ENCODE assay signal across 8 cellular contexts in the genomic region with DNA sequence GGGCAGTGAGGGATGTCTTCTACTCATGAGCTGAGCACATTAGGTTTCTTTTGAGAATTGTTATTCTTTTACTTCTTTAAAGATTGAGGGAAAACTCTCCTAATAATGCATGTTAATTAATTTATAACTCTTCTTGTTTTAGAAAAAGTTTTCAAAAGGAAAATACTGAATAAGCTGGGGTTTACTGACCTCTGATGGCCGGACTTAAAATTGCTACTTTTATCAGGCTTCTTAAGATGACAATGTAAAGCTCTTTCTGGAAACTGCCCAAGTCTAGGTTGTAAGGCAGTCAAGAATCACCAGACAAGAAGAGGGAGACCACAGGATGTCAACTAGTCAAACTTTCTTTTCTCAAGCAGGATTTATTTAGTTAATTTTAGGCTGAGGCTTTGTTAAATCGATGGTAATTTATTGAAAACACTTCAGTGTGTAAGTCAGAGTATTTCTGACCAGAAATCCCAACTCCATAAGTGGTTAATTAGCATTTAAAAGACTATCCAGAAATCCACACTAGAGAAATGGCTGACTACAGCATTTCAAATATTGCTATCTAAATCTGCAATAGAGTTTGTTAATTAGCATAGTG.
DNase-seq lines count a peak whose midpoint lies in the region; ATAC-seq and TF ChIP-seq lines count a peak whose summit lies in the region.

No MANE protein-coding gene starts in this region.

- peak; percentile 64; the same call in 1 of the 2 replicates for TF ChIP-seq CTCF in Panc1 (IDR thresholded peaks at IDR 0.05)
- peak; percentile 69 for TF ChIP-seq CTCF in epithelial cell of proximal tubule (conservative IDR thresholded peaks at IDR 0.05; ENCODE audit: low read depth, low read length)
- TF ChIP-seq CTCF in psoas muscle (IDR thresholded peaks at IDR 0.05), result peak; percentile 27
- peak in 2 of 5 experiments; percentile 23 to 34 for TF ChIP-seq CTCF in transverse colon (IDR thresholded peaks at IDR 0.05)

- POLR2A ChIA-PET in Panc1 (lab: Charles Lee), result interaction anchor here (0.7 kb wide), 1 partner anchor 10 kb away, joined by 4 read pairs; no protein-coding TSS in a partner anchor

- CTCF ChIA-PET in Panc1 (lab: Charles Lee), result interaction anchor here (0.6 to 1.4 kb wide), 9 partner anchors 24 to 639 kb away, joined by 3 to 6 read pairs (median 3); no protein-coding TSS in a partner anchor

- DNase-seq in GDM1 (lab: John Stamatoyannopoulos, UW), result peak; percentile 41
- DNase-seq in Panc1 (ENCODE audit: low read depth, low spot score), result peak; percentile 28
- no peak for DNase-seq in epithelial cell of proximal tubule (ENCODE audit: low read depth)
- no peak for DNase-seq in psoas muscle
- DNase-seq in transverse colon, result no peak
- no peak for DNase-seq in germinal center (ENCODE audit: low spot score)

- H3K27me3 ChIP-seq in Panc1 (ENCODE audit: control insufficient read depth, insufficient read depth, low read length) (no peaks in the 10 kb centered on the region), psoas muscle (ENCODE audit: insufficient read depth in 3 of 3, low read length in 2 of 3) (peaks cover 0 to 2% (median 0%) of the 10 kb centered on the region in 3 donors), transverse colon (no peaks in the 10 kb centered on the region)

- WGBS in psoas muscle, 3 donors, result 4 to 10% (median 10%) methylated on average over 2 of the region's 2 CpGs
- 4% methylated on average over 2 of the region's 2 CpGs for WGBS in transverse colon (ENCODE audit: low coverage in 1 of 2), 2 donors

- peak; percentile 59 for ATAC-seq in HG03565 (IDR thresholded peaks at IDR 0.05; ENCODE audit: unreplicated experiment)
- peak; percentile 69; the same call in 1 of the 2 replicates for ATAC-seq in Panc1
- ATAC-seq in psoas muscle, result no peak
- no peak for ATAC-seq in HG02571 (IDR thresholded peaks at IDR 0.05; ENCODE audit: unreplicated experiment)

- H3K36me3 ChIP-seq in Panc1 (ENCODE audit: control insufficient read depth, insufficient read depth, low read length), result no peaks in the 10 kb centered on the region; the same call in 1 of the 2 replicates
- no peaks in the 10 kb centered on the region for H3K36me3 ChIP-seq in psoas muscle (ENCODE audit: insufficient read depth in 1 of 2, low read depth in 1 of 2)
- no peaks in the 10 kb centered on the region for H3K36me3 ChIP-seq in transverse colon

- in situ Hi-C loops in Panc1 (cut with HindIII; ENCODE audit: low pct_unique_long_range_greater_than_20kb, low sequenced_read_pairs), result no loop called here
- in situ Hi-C loops in transverse colon (cut with MboI; ENCODE audit: low pct_ligation_motif_present in 1 of 4, low pct_unique_long_range_greater_than_20kb in 1 of 4, low sequenced_read_pairs in 3 of 4), result no loop called here

- no peaks in the 10 kb centered on the region for H3K4me1 ChIP-seq in Panc1 (ENCODE audit: control insufficient read depth, insufficient read depth, low read length)
- no peaks in the 10 kb centered on the region for H3K4me1 ChIP-seq in psoas muscle
- H3K4me1 ChIP-seq in transverse colon, result no peaks in the 10 kb centered on the region

- intact Hi-C loops in Panc1 (cut with micrococcal nuclease; ENCODE audit: unreplicated experiment), result loop anchor here (2.0 to 10.0 kb wide), 2 partner anchors 256 to 464 kb away; no protein-coding TSS in a partner anchor
- intact Hi-C loops in psoas muscle (cut with DNase I), result loop anchor here in 1 of 2 donors (5.0 kb wide), 1 partner anchor 252 kb away; no protein-coding TSS in a partner anchor
- intact Hi-C loops in transverse colon (cut with DNase I; ENCODE audit: low total_unique reads), result no loop called here

- TF ChIP-seq EP300 in transverse colon (IDR thresholded peaks at IDR 0.05; ENCODE audit: low read depth), result no peak

- H3K9me3 ChIP-seq in Panc1 (ENCODE audit: control insufficient read depth, insufficient read depth, low read depth, low read length) (no peaks in the 10 kb centered on the region), psoas muscle (no peaks in the 10 kb centered on the region), transverse colon (no peaks in the 10 kb centered on the region)

- H3K4me3 ChIP-seq in Panc1 (ENCODE audit: low read depth in 2 of 2, low read length in 2 of 2) (no peak overlapping the region), epithelial cell of proximal tubule (ENCODE audit: low read depth, low read length) (no peak overlapping the region), psoas muscle (no peak overlapping the region), transverse colon (no peak overlapping the region)

- no peak for TF ChIP-seq POLR2A in transverse colon (IDR thresholded peaks at IDR 0.05)

- BruUV-seq in Panc1 (replicated peaks; lab: Mats Ljungman, UMichigan), result no TSS peak

- H3K27ac ChIP-seq in Panc1 (ENCODE audit: low read length) (no peak overlapping the region), psoas muscle (no peak overlapping the region), transverse colon (no peak overlapping the region)

Comparison
In these comparisons a context has a peak if more than half of its experiments do, and no peak if none do; other contexts are left out.
1. DNase-seq: peak in GDM1 (single experiment) and Panc1 (single experiment); none in epithelial cell of proximal tubule (single experiment), psoas muscle (0 of 2), transverse colon (single experiment) and germinal center (single experiment).
2. ATAC-seq: peak in HG03565 (single experiment) and Panc1 (single experiment); none in psoas muscle (0 of 4) and HG02571 (single experiment).